Comparison of ENCODE assay signal across 19 cellular contexts in the genomic region with DNA sequence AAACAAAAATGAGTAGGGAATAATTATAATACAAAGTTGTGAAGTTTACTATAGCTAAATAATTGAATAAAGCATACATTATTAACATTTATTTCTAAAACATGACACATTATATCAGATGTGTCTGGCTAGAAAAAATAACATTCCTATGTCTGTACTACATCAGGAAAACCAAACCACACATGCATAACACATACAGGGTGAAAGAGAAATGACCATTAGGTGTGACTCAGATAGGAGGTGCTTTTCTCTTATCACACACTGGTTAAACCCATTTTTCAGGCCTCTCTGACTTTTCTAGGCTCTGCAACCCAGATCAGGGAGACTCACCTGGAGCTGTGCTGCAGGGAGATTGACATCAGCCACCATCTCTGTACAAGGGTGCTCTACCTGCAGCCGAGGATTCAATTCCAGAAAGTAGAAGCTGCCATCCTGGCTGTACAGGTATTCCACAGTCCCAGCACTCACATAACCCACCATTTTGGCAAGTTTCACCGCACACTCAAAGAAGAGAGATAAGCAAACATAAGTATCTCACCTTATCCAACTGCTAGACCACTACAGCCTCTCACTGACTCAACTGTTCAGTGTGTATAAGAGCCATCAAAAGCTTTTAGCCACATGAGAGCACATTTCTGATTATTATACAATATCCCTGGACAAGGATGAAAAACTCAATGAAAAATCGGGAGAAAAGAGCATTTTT.
A peak's percentile ranks its signal among the peaks of the same experiment; 100 is the strongest.
DNase-seq lines count a peak whose midpoint lies in the region; ATAC-seq and TF ChIP-seq lines count a peak whose summit lies in the region.
"Had no signal": no experiment of that assay in that cellular context is flagged by ENCODE, and none has a peak within 500 bp of the region (broad histone marks: within the 10 kb centered on the region; RNA-seq: fewer than 3 reads in every experiment).

No MANE protein-coding gene starts in this region.

- H3K36me3 ChIP-seq in gastrocnemius medialis = peaks cover 0 to 38% of the 10 kb centered on the region in 2 donors
- H3K36me3 ChIP-seq: adrenal gland had no signal

- no peaks in the 10 kb centered on the region for H3K9me3 ChIP-seq in gastrocnemius medialis
- H3K9me3 ChIP-seq: adrenal gland, SJCRH30 had no signal

- H3K4me3 ChIP-seq in fibroblast of pulmonary artery (replicated peaks; ENCODE audit: low read depth, low read length) = no peak overlapping the region
- no peak overlapping the region for H3K4me3 ChIP-seq in gastrocnemius medialis
- H3K4me3 ChIP-seq: adrenal gland, SJCRH30 had no signal

- in situ Hi-C loops in gastrocnemius medialis (cut with MboI; ENCODE audit: low sequenced_read_pairs in 4 of 4) = no loop called here

- intact Hi-C loops in gastrocnemius medialis (cut with DNase I; ENCODE audit: low total_unique reads) = no loop called here

- DNase-seq in HCEC 1CT (peak; percentile 65), fibroblast of pulmonary artery (ENCODE audit: low read depth) (peak; percentile 26), renal cortical epithelial cell (ENCODE audit: low read depth) (peak; percentile 59), substantia nigra (lab: John Stamatoyannopoulos, UW) (no peak), NCI-H2081 treated with DMSO at 0.1 percent for 48 hours (lab: John Stamatoyannopoulos, UW) (no peak), gastrocnemius medialis (no peak), dermis blood vessel endothelial cell (no peak)
- DNase-seq: activated CD4-positive, alpha-beta T cell treated with anti-CD3 and anti-CD28 coated beads for 4 hours; activated effector memory CD4-positive, alpha-beta T cell treated with anti-CD3 and anti-CD28 coated beads, Interleukin-2, amount 50 U/mL, for 16 hours; adrenal gland; H9; mesendoderm; natural killer cell; NCI-H2029; NCI-H510A; SJCRH30; stimulated activated naive CD4-positive, alpha-beta T cell had no signal

- H3K27ac ChIP-seq in VCaP = peak overlapping the region; percentile 2; the same call in 1 of the 2 replicates
- no peak overlapping the region for H3K27ac ChIP-seq in substantia nigra (ENCODE audit: low read depth, low read length, poor library complexity, severe bottlenecking)
- no peak overlapping the region for H3K27ac ChIP-seq in gastrocnemius medialis
- H3K27ac ChIP-seq: adrenal gland, C4-2B, SJCRH30 had no signal

- TF ChIP-seq POLR2A in gastrocnemius medialis (IDR thresholded peaks at IDR 0.05) = no peak

- no peak for ATAC-seq in gastrocnemius medialis
- ATAC-seq: natural killer cell had no signal

- H3K4me1 ChIP-seq in gastrocnemius medialis = peaks cover 0 to 3% of the 10 kb centered on the region in 2 donors
- H3K4me1 ChIP-seq: adrenal gland, SJCRH30 had no signal

- no peaks in the 10 kb centered on the region for H3K27me3 ChIP-seq in gastrocnemius medialis
- H3K27me3 ChIP-seq: adrenal gland, SJCRH30 had no signal

- no peak for TF ChIP-seq CTCF in VCaP (conservative IDR thresholded peaks at IDR 0.05)
- TF ChIP-seq CTCF in fibroblast of pulmonary artery (IDR thresholded peaks at IDR 0.05; ENCODE audit: low read length, missing control alignments) = no peak
- TF ChIP-seq CTCF in gastrocnemius medialis (IDR thresholded peaks at IDR 0.05 in 4 of 5, conservative IDR thresholded peaks at IDR 0.05 in 1 of 5) = no peak

Comparison
In these comparisons a context has a peak if more than half of its experiments do, and no peak if none do; other contexts are left out.
1. DNase-seq: peak in HCEC 1CT (single experiment), fibroblast of pulmonary artery (single experiment) and renal cortical epithelial cell (single experiment); none in substantia nigra (0 of 49), NCI-H2081 treated with DMSO at 0.1 percent for 48 hours (single experiment), gastrocnemius medialis (0 of 2) and dermis blood vessel endothelial cell (single experiment).